In the genomic region with DNA sequence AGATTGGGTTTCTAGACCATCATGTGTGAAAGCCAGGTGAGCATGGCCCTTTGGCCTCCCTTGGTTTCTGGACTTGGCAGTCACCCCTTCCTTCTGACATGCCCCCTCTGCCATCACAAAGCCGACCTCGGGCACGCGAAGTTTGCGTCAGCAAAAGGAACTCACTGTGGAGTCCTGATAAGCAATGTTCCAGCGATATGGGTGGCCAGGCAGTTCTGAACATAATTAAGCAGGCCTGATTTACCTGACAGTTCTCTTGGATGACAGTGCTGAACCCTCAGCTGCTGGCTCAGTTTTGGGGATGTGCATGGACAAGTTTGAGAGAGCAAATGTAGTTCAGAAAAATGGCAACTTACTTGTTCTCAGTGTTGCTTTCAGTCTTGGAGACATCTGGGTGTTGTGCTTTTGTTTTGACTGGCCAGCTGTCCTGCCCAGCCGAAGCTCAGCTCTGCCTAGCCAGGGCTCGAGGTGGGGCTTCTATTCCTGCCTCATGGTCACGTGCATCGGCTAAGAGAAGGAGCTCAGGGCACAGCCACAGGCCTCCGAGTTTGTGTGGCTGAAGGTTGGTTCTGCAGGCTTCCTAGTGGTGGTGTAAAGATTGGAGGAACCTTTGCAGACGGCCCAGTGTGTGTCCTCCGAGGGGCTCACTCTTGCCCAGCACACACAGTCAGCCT, we compare ENCODE assay signal across 18 cellular contexts.
DNase-seq lines count a peak whose midpoint lies in the region; ATAC-seq and TF ChIP-seq lines count a peak whose summit lies in the region.
"Had no signal": no experiment of that assay in that cellular context is flagged by ENCODE, and none has a peak within 500 bp of the region (broad histone marks: within the 10 kb centered on the region; RNA-seq: fewer than 3 reads in every experiment).

No MANE protein-coding gene starts in this region.

- no TSS peak for BruUV-seq in MCF 10A (replicated peaks; lab: Mats Ljungman, UMichigan)

- no peaks in the 10 kb centered on the region for H3K27me3 ChIP-seq in prostate gland (replicated peaks; ENCODE audit: insufficient read depth)
- H3K27me3 ChIP-seq in uterus, result no peaks in the 10 kb centered on the region
- H3K27me3 ChIP-seq: SJCRH30 had no signal

- POLR2A ChIA-PET in MCF 10A (lab: Yijun Ruan, JAX), result no interaction called here

- no peak overlapping the region for H3K27ac Mint-ChIP-seq in MCF 10A (ENCODE audit: low read depth, unreplicated experiment)
- no peak overlapping the region for H3K27ac Mint-ChIP-seq in activated naive CD8-positive, alpha-beta T cell treated with anti-CD3 and anti-CD28 coated beads, Interleukin-2, amount 50 U/mL, for 24 hours
- H3K27ac Mint-ChIP-seq: activated CD4-positive, alpha-beta memory T cell treated with anti-CD3 and anti-CD28 coated beads, Interleukin-2, amount 10 ng/mL, durations not matched to agents 7 days and 5 days; activated naive CD8-positive, alpha-beta T cell treated with anti-CD3 and anti-CD28 coated beads, Interleukin-2, amount 10 ng/mL, durations not matched to agents 7 days and 5 days; CD4-positive, alpha-beta T cell; nephron had no signal

- H3K9me3 ChIP-seq in prostate gland, result no peaks in the 10 kb centered on the region
- H3K9me3 ChIP-seq in uterus, result no peaks in the 10 kb centered on the region
- H3K9me3 ChIP-seq: SJCRH30 had no signal

- H3K36me3 ChIP-seq in prostate gland, result no peaks in the 10 kb centered on the region
- no peaks in the 10 kb centered on the region for H3K36me3 ChIP-seq in uterus
- H3K36me3 ChIP-seq: SJCRH30 had no signal

- H3K9me3 Mint-ChIP-seq in MCF 10A (ENCODE audit: unreplicated experiment), result no peaks in the 10 kb centered on the region
- H3K9me3 Mint-ChIP-seq in activated naive CD8-positive, alpha-beta T cell treated with anti-CD3 and anti-CD28 coated beads, Interleukin-2, amount 50 U/mL, for 24 hours, result no peaks in the 10 kb centered on the region
- H3K9me3 Mint-ChIP-seq: activated CD4-positive, alpha-beta memory T cell treated with anti-CD3 and anti-CD28 coated beads, Interleukin-2, amount 10 ng/mL, durations not matched to agents 7 days and 5 days; activated naive CD8-positive, alpha-beta T cell treated with anti-CD3 and anti-CD28 coated beads, Interleukin-2, amount 10 ng/mL, durations not matched to agents 7 days and 5 days; CD4-positive, alpha-beta T cell; central memory CD8-positive, alpha-beta T cell; nephron had no signal

- CTCF ChIA-PET in MCF 10A (lab: Yijun Ruan, JAX), result interaction anchor here (1.2 kb wide), 1 partner anchor 12 kb away, joined by 3 read pairs; no protein-coding TSS in a partner anchor

- H3K27ac ChIP-seq in prostate gland, result no peak overlapping the region
- H3K27ac ChIP-seq in uterus, result no peak overlapping the region
- H3K27ac ChIP-seq: SJCRH30 had no signal

- ATAC-seq in left ventricle myocardium superior (peak; percentile 81), GM18505 (IDR thresholded peaks at IDR 0.05; ENCODE audit: unreplicated experiment) (no peak)
- no peak for ATAC-seq in activated naive CD8-positive, alpha-beta T cell treated with anti-CD3 and anti-CD28 coated beads, Interleukin-2, amount 50 U/mL, for 24 hours

- TF ChIP-seq CTCF in prostate gland (IDR thresholded peaks at IDR 0.05) (no peak), MCF 10A (IDR thresholded peaks at IDR 0.05; ENCODE audit: unreplicated experiment) (no peak), uterus (IDR thresholded peaks at IDR 0.05) (no peak)

- H3K4me1 Mint-ChIP-seq in MCF 10A (ENCODE audit: insufficient read depth, unreplicated experiment), result peaks cover 6% of the 10 kb centered on the region
- H3K4me1 Mint-ChIP-seq in activated naive CD8-positive, alpha-beta T cell treated with anti-CD3 and anti-CD28 coated beads, Interleukin-2, amount 50 U/mL, for 24 hours, result no peaks in the 10 kb centered on the region
- H3K4me1 Mint-ChIP-seq: activated CD4-positive, alpha-beta memory T cell treated with anti-CD3 and anti-CD28 coated beads, Interleukin-2, amount 10 ng/mL, durations not matched to agents 7 days and 5 days had no signal

- no peak for TF ChIP-seq POLR2A in prostate gland (IDR thresholded peaks at IDR 0.05)
- TF ChIP-seq POLR2A in GM18505 (IDR thresholded peaks at IDR 0.05; ENCODE audit: borderline replicate concordance, extremely low read depth, insufficient read depth, insufficient read length), result no peak
- TF ChIP-seq POLR2A in uterus (IDR thresholded peaks at IDR 0.05), result no peak

- peaks cover 7% of the 10 kb centered on the region for H3K36me3 Mint-ChIP-seq in MCF 10A (ENCODE audit: insufficient read depth, unreplicated experiment)
- H3K36me3 Mint-ChIP-seq in activated naive CD8-positive, alpha-beta T cell treated with anti-CD3 and anti-CD28 coated beads, Interleukin-2, amount 50 U/mL, for 24 hours (ENCODE audit: low read depth), result no peaks in the 10 kb centered on the region
- H3K36me3 Mint-ChIP-seq: activated naive CD8-positive, alpha-beta T cell treated with anti-CD3 and anti-CD28 coated beads, Interleukin-2, amount 10 ng/mL, durations not matched to agents 7 days and 5 days had no signal

- peak; percentile 26 for DNase-seq in GM03348 (ENCODE audit: low spot score)
- peak; percentile 57 for DNase-seq in dermis blood vessel endothelial cell
- peak; percentile 60 for DNase-seq in left ventricle myocardium superior
- peak; percentile 11 for DNase-seq in prostate gland (ENCODE audit: low spot score)
- DNase-seq in MCF 10A (ENCODE audit: unreplicated experiment), result no peak
- DNase-seq in activated naive CD8-positive, alpha-beta T cell treated with anti-CD3 and anti-CD28 coated beads, Interleukin-2, amount 50 U/mL, for 24 hours, result no peak
- no peak for DNase-seq in uterus
- DNase-seq: activated CD4-positive, alpha-beta memory T cell treated with anti-CD3 and anti-CD28 coated beads, Interleukin-2, amount 10 ng/mL, durations not matched to agents 7 days and 5 days; activated naive CD8-positive, alpha-beta T cell treated with anti-CD3 and anti-CD28 coated beads, Interleukin-2, amount 10 ng/mL, durations not matched to agents 7 days and 5 days; activated T-cell treated with anti-CD3 and anti-CD28 coated beads, Interleukin-2, amount 50 U/mL, for 48 hours; CD4-positive, alpha-beta T cell; GOT3; hippocampal formation; NCI-H146; SJCRH30 had no signal

- H3K4me3 ChIP-seq in prostate gland (no peak overlapping the region), uterus (no peak overlapping the region)
- H3K4me3 ChIP-seq: SJCRH30 had no signal

- H3K27me3 Mint-ChIP-seq in MCF 10A (ENCODE audit: insufficient read depth, unreplicated experiment), result no peaks in the 10 kb centered on the region
- H3K27me3 Mint-ChIP-seq in activated naive CD8-positive, alpha-beta T cell treated with anti-CD3 and anti-CD28 coated beads, Interleukin-2, amount 50 U/mL, for 24 hours, result no peaks in the 10 kb centered on the region
- H3K27me3 Mint-ChIP-seq: activated CD4-positive, alpha-beta memory T cell treated with anti-CD3 and anti-CD28 coated beads, Interleukin-2, amount 10 ng/mL, durations not matched to agents 7 days and 5 days; activated naive CD8-positive, alpha-beta T cell treated with anti-CD3 and anti-CD28 coated beads, Interleukin-2, amount 10 ng/mL, durations not matched to agents 7 days and 5 days; CD4-positive, alpha-beta T cell; central memory CD8-positive, alpha-beta T cell had no signal

- intact Hi-C loops in left ventricle myocardium superior (cut with micrococcal nuclease), result no loop called here
- intact Hi-C loops in prostate gland (cut with DNase I), result no loop called here
- intact Hi-C loops in MCF 10A (cut with micrococcal nuclease), result no loop called here
- intact Hi-C loops in uterus (cut with DNase I; ENCODE audit: low total_unique reads), result no loop called here

- WGBS in prostate gland, result 34% methylated on average over 9 of the region's 13 CpGs

- no peak overlapping the region for H3K4me3 Mint-ChIP-seq in MCF 10A (ENCODE audit: unreplicated experiment)
- no peak overlapping the region for H3K4me3 Mint-ChIP-seq in activated naive CD8-positive, alpha-beta T cell treated with anti-CD3 and anti-CD28 coated beads, Interleukin-2, amount 50 U/mL, for 24 hours
- H3K4me3 Mint-ChIP-seq: activated CD4-positive, alpha-beta memory T cell treated with anti-CD3 and anti-CD28 coated beads, Interleukin-2, amount 10 ng/mL, durations not matched to agents 7 days and 5 days; activated naive CD8-positive, alpha-beta T cell treated with anti-CD3 and anti-CD28 coated beads, Interleukin-2, amount 10 ng/mL, durations not matched to agents 7 days and 5 days; CD4-positive, alpha-beta T cell; central memory CD8-positive, alpha-beta T cell; nephron had no signal

- no peaks in the 10 kb centered on the region for H3K4me1 ChIP-seq in prostate gland (replicated peaks)
- no peaks in the 10 kb centered on the region for H3K4me1 ChIP-seq in uterus

Comparison
In these comparisons a context has a peak if more than half of its experiments do, and no peak if none do; other contexts are left out.
1. DNase-seq: peak in GM03348 (single experiment), dermis blood vessel endothelial cell (single experiment), left ventricle myocardium superior (single experiment) and prostate gland (single experiment); none in MCF 10A (single experiment), activated naive CD8-positive, alpha-beta T cell treated with anti-CD3 and anti-CD28 coated beads, Interleukin-2, amount 50 U/mL, for 24 hours (single experiment) and uterus (0 of 2).